Comparison of ENCODE assay signal across 8 cellular contexts in genomic region chr3:8622873-8623725, GRCh38. TPM values are rescaled to one million over a fixed set of nuclear protein-coding genes. Genes with fewer than 3 reads are reported as not detected.
DNase-seq lines count a peak whose midpoint lies in the region; ATAC-seq and TF ChIP-seq lines count a peak whose summit lies in the region.

No MANE protein-coding gene starts in this region.

- no peak overlapping the region for H3K27ac ChIP-seq in substantia nigra (ENCODE audit: low read depth, low read length, poor library complexity, severe bottlenecking)

- no peaks in the 10 kb centered on the region for H3K36me3 ChIP-seq in mucosa of descending colon (ENCODE audit: low read depth)

- H3K4me1 ChIP-seq in mucosa of descending colon (ENCODE audit: low read depth): no peaks in the 10 kb centered on the region

- H3K9me3 Mint-ChIP-seq in activated CD4-positive, alpha-beta T cell treated with anti-CD3 and anti-CD28 coated beads, Interleukin-2, amount 10 ng/mL, durations not matched to agents 24 days and 14 days: no peaks in the 10 kb centered on the region

- peaks cover 3% of the 10 kb centered on the region for H3K4me1 Mint-ChIP-seq in activated CD4-positive, alpha-beta T cell treated with anti-CD3 and anti-CD28 coated beads, Interleukin-2, amount 10 ng/mL, durations not matched to agents 24 days and 14 days

- peak overlapping the region; percentile 24 for H3K4me3 ChIP-seq in epithelial cell of proximal tubule (ENCODE audit: low read depth, low read length)
- H3K4me3 ChIP-seq in mucosa of descending colon: no peak overlapping the region

- TF ChIP-seq CTCF in epithelial cell of proximal tubule (conservative IDR thresholded peaks at IDR 0.05; ENCODE audit: low read depth, low read length): peak; percentile 84
- TF ChIP-seq CTCF in mucosa of descending colon (IDR thresholded peaks at IDR 0.05): peak; percentile 80

- intact Hi-C loops in activated CD4-positive, alpha-beta T cell treated with anti-CD3 and anti-CD28 coated beads, Interleukin-2, amount 10 ng/mL, durations not matched to agents 24 days and 14 days (cut with micrococcal nuclease): loop anchor here (5.0 kb wide), 1 partner anchor 181 kb away; no protein-coding TSS in a partner anchor
- intact Hi-C loops in mucosa of descending colon (cut with DNase I, micrococcal nuclease): loop anchor here in 1 of 2 donors (5.0 kb wide), 1 partner anchor 181 kb away; no protein-coding TSS in a partner anchor

- H3K36me3 Mint-ChIP-seq in activated CD4-positive, alpha-beta T cell treated with anti-CD3 and anti-CD28 coated beads, Interleukin-2, amount 10 ng/mL, durations not matched to agents 24 days and 14 days (ENCODE audit: low read depth): no peaks in the 10 kb centered on the region

- ATAC-seq in GM18498 (IDR thresholded peaks at IDR 0.05; ENCODE audit: unreplicated experiment) (peak; percentile 93), HG02840 (IDR thresholded peaks at IDR 0.05; ENCODE audit: low FRiP score, unreplicated experiment) (peak; percentile 79), mucosa of descending colon (peak; percentile 87)

- DNase-seq in AG20443 (ENCODE audit: low spot score) (peak; percentile 89), NCI-H1930 (lab: John Stamatoyannopoulos, UW) (peak; percentile 11 to 24), epithelial cell of proximal tubule (ENCODE audit: low read depth) (no peak), mucosa of descending colon (peak in 2 of 3 donors; percentile 76 to 81), substantia nigra (lab: John Stamatoyannopoulos, UW) (peak in 43 of 49 donors; percentile 9 to 73 (median 42))
- peak; percentile 78 for DNase-seq in activated CD4-positive, alpha-beta T cell treated with anti-CD3 and anti-CD28 coated beads, Interleukin-2, amount 10 ng/mL, durations not matched to agents 24 days and 14 days

- H3K4me3 Mint-ChIP-seq in activated CD4-positive, alpha-beta T cell treated with anti-CD3 and anti-CD28 coated beads, Interleukin-2, amount 10 ng/mL, durations not matched to agents 24 days and 14 days: no peak overlapping the region

- H3K27me3 Mint-ChIP-seq in activated CD4-positive, alpha-beta T cell treated with anti-CD3 and anti-CD28 coated beads, Interleukin-2, amount 10 ng/mL, durations not matched to agents 24 days and 14 days: no peaks in the 10 kb centered on the region

- no peaks in the 10 kb centered on the region for H3K9me3 ChIP-seq in mucosa of descending colon

- H3K27ac Mint-ChIP-seq in activated CD4-positive, alpha-beta T cell treated with anti-CD3 and anti-CD28 coated beads, Interleukin-2, amount 10 ng/mL, durations not matched to agents 24 days and 14 days: no peak overlapping the region

RNA-seq across cellular contexts. Expression of gene SSUH2, which starts 21.5 kb away (rescaled TPM):
- total RNA-seq in activated CD4-positive, alpha-beta T cell treated with anti-CD3 and anti-CD28 coated beads, Interleukin-2, amount 10 ng/mL, durations not matched to agents 24 days and 14 days: 0.19 TPM in 1 of 2 replicates, not detected in the other
- total RNA-seq in epithelial cell of proximal tubule: 0.07 TPM in 1 of 2 replicates, not detected in the other
- total RNA-seq in mucosa of descending colon: 1 to 10 TPM; 3.7 to 5.3 (median 4.5) TPM
